ENCODE assay signal across 1 cellular context in the genomic region with DNA sequence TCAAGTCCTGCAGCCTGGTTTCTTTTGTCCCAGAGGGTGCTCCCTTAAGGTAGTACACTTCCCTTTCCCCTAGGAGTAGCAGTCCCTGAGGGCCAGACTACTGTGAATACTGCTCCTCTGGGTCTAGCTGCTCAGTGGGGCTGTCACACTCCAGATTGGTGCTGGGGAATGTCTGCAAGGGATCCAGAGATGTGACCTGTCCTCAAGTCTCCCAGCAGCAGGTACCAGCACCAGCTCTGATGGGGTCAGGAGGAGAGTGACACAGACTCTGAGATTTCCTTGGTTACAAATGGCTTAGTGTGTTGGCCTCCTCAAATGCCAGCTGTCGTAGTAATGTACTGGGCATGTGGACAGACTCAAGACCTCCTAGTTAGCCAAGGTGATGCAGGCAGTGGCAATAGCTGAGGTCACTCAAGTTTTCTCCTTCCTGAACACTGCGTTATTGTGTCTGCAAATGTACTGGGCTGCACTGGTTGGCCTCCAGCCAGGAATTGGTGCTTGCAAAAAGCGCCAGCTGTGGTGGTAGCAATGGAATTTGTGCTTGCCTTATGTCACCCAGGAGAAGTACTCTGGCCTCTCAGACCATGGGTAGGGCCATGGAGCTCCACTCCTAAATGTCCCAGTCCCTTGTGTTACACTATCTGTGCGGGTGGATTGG.
TF ChIP-seq lines count a peak whose summit lies in the region.

No MANE protein-coding gene starts in this region.

TF ChIP-seq in HepG2, 621 proteins besides CTCF, POLR2A, EP300 and RAD21 (continued from another document):
- TF ChIP-seq, protein P1, sequence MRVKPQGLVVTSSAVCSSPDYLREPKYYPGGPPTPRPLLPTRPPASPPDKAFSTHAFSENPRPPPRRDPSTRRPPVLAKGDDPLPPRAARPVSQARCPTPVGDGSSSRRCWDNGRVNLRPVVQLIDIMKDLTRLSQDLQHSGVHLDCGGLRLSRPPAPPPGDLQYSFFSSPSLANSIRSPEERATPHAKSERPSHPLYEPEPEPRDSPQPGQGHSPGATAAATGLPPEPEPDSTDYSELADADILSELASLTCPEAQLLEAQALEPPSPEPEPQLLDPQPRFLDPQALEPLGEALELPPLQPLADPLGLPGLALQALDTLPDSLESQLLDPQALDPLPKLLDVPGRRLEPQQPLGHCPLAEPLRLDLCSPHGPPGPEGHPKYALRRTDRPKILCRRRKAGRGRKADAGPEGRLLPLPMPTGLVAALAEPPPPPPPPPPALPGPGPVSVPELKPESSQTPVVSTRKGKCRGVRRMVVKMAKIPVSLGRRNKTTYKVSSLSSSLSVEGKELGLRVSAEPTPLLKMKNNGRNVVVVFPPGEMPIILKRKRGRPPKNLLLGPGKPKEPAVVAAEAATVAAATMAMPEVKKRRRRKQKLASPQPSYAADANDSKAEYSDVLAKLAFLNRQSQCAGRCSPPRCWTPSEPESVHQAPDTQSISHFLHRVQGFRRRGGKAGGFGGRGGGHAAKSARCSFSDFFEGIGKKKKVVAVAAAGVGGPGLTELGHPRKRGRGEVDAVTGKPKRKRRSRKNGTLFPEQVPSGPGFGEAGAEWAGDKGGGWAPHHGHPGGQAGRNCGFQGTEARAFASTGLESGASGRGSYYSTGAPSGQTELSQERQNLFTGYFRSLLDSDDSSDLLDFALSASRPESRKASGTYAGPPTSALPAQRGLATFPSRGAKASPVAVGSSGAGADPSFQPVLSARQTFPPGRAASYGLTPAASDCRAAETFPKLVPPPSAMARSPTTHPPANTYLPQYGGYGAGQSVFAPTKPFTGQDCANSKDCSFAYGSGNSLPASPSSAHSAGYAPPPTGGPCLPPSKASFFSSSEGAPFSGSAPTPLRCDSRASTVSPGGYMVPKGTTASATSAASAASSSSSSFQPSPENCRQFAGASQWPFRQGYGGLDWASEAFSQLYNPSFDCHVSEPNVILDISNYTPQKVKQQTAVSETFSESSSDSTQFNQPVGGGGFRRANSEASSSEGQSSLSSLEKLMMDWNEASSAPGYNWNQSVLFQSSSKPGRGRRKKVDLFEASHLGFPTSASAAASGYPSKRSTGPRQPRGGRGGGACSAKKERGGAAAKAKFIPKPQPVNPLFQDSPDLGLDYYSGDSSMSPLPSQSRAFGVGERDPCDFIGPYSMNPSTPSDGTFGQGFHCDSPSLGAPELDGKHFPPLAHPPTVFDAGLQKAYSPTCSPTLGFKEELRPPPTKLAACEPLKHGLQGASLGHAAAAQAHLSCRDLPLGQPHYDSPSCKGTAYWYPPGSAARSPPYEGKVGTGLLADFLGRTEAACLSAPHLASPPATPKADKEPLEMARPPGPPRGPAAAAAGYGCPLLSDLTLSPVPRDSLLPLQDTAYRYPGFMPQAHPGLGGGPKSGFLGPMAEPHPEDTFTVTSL (CRISPR knock-in tag; IDR thresholded peaks at IDR 0.05; ENCODE audit: borderline replicate concordance) = peak; percentile 27; the same call in 1 of the 2 replicates
- TF ChIP-seq FOXA1 (IDR thresholded peaks at IDR 0.05) (no peak), FOXA1 (CRISPR knock-in tag; IDR thresholded peaks at IDR 0.05) (peak; percentile 6; the same call in 1 of the 2 replicates), ZSCAN29 (CRISPR knock-in tag; conservative IDR thresholded peaks at IDR 0.05) (peak; percentile 57; the same call in 1 of the 2 replicates), RXRB (CRISPR knock-in tag; IDR thresholded peaks at IDR 0.05; ENCODE audit: borderline replicate concordance) (peak; percentile 51; the same call in 1 of the 2 replicates), AHR (CRISPR knock-in tag; IDR thresholded peaks at IDR 0.05) (no peak), ZNF543 (CRISPR knock-in tag; IDR thresholded peaks at IDR 0.05) (peak; percentile 36; the same call in 1 of the 2 replicates), SMARCE1 (IDR thresholded peaks at IDR 0.05; ENCODE audit: borderline replicate concordance) (no peak), NFIC (IDR thresholded peaks at IDR 0.05; ENCODE audit: low read length) (no peak), FOSL2 (CRISPR knock-in tag; IDR thresholded peaks at IDR 0.05) (peak; percentile 44), HNF4G (IDR thresholded peaks at IDR 0.05; ENCODE audit: borderline replicate concordance, low read depth, low read length) (peak; percentile 33; the same call in 1 of the 2 replicates), HNF4G (CRISPR knock-in tag; IDR thresholded peaks at IDR 0.05; ENCODE audit: borderline replicate concordance, low read depth) (no peak), CEBPB (IDR thresholded peaks at IDR 0.05; ENCODE audit: borderline replicate concordance, low read depth, low read length) (peak; percentile 28; the same call in 1 of the 2 replicates), IRF2 (CRISPR knock-in tag; IDR thresholded peaks at IDR 0.05) (0 out of 2 replicates have a peak, but pooled peaks have one; percentile 17), POGZ (CRISPR knock-in tag; IDR thresholded peaks at IDR 0.05) (no peak), RXRA (CRISPR knock-in tag; IDR thresholded peaks at IDR 0.05) (peak; percentile 75), HOXA3 (CRISPR knock-in tag; IDR thresholded peaks at IDR 0.05) (peak; percentile 57; the same call in 1 of the 2 replicates), RCOR2 (CRISPR knock-in tag; IDR thresholded peaks at IDR 0.05) (0 out of 2 replicates have a peak, but pooled peaks have one; percentile 14), HNF4A (CRISPR knock-in tag; IDR thresholded peaks at IDR 0.05) (peak; percentile 65), HDAC1 (CRISPR knock-in tag; IDR thresholded peaks at IDR 0.05) (peak; percentile 42; the same call in 1 of the 2 replicates), ZFY (CRISPR knock-in tag; IDR thresholded peaks at IDR 0.05) (peak; percentile 28; the same call in 1 of the 2 replicates), ZNF724P (CRISPR knock-in tag; IDR thresholded peaks at IDR 0.05; ENCODE audit: borderline replicate concordance) (0 out of 2 replicates have a peak, but pooled peaks have one; percentile 19), BCL6 (CRISPR knock-in tag; IDR thresholded peaks at IDR 0.05) (peak; percentile 40; the same call in 1 of the 2 replicates), BRD4 (CRISPR knock-in tag; IDR thresholded peaks at IDR 0.05) (0 out of 2 replicates have a peak, but pooled peaks have one; percentile 34), ZFP1 (CRISPR knock-in tag; IDR thresholded peaks at IDR 0.05) (no peak)
- TF ChIP-seq, protein P2, sequence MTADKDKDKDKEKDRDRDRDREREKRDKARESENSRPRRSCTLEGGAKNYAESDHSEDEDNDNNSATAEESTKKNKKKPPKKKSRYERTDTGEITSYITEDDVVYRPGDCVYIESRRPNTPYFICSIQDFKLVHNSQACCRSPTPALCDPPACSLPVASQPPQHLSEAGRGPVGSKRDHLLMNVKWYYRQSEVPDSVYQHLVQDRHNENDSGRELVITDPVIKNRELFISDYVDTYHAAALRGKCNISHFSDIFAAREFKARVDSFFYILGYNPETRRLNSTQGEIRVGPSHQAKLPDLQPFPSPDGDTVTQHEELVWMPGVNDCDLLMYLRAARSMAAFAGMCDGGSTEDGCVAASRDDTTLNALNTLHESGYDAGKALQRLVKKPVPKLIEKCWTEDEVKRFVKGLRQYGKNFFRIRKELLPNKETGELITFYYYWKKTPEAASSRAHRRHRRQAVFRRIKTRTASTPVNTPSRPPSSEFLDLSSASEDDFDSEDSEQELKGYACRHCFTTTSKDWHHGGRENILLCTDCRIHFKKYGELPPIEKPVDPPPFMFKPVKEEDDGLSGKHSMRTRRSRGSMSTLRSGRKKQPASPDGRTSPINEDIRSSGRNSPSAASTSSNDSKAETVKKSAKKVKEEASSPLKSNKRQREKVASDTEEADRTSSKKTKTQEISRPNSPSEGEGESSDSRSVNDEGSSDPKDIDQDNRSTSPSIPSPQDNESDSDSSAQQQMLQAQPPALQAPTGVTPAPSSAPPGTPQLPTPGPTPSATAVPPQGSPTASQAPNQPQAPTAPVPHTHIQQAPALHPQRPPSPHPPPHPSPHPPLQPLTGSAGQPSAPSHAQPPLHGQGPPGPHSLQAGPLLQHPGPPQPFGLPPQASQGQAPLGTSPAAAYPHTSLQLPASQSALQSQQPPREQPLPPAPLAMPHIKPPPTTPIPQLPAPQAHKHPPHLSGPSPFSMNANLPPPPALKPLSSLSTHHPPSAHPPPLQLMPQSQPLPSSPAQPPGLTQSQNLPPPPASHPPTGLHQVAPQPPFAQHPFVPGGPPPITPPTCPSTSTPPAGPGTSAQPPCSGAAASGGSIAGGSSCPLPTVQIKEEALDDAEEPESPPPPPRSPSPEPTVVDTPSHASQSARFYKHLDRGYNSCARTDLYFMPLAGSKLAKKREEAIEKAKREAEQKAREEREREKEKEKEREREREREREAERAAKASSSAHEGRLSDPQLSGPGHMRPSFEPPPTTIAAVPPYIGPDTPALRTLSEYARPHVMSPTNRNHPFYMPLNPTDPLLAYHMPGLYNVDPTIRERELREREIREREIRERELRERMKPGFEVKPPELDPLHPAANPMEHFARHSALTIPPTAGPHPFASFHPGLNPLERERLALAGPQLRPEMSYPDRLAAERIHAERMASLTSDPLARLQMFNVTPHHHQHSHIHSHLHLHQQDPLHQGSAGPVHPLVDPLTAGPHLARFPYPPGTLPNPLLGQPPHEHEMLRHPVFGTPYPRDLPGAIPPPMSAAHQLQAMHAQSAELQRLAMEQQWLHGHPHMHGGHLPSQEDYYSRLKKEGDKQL (CRISPR knock-in tag; IDR thresholded peaks at IDR 0.05; ENCODE audit: low read depth) = no peak
- TF ChIP-seq, protein P3, sequence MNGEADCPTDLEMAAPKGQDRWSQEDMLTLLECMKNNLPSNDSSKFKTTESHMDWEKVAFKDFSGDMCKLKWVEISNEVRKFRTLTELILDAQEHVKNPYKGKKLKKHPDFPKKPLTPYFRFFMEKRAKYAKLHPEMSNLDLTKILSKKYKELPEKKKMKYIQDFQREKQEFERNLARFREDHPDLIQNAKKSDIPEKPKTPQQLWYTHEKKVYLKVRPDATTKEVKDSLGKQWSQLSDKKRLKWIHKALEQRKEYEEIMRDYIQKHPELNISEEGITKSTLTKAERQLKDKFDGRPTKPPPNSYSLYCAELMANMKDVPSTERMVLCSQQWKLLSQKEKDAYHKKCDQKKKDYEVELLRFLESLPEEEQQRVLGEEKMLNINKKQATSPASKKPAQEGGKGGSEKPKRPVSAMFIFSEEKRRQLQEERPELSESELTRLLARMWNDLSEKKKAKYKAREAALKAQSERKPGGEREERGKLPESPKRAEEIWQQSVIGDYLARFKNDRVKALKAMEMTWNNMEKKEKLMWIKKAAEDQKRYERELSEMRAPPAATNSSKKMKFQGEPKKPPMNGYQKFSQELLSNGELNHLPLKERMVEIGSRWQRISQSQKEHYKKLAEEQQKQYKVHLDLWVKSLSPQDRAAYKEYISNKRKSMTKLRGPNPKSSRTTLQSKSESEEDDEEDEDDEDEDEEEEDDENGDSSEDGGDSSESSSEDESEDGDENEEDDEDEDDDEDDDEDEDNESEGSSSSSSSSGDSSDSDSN (CRISPR knock-in tag; IDR thresholded peaks at IDR 0.05) = 0 out of 2 replicates have a peak, but pooled peaks have one; percentile 17
TF ChIP-seq in HepG2: peak in this region for 36.
